ENCODE assay signal across 15 cellular contexts in the genomic region with DNA sequence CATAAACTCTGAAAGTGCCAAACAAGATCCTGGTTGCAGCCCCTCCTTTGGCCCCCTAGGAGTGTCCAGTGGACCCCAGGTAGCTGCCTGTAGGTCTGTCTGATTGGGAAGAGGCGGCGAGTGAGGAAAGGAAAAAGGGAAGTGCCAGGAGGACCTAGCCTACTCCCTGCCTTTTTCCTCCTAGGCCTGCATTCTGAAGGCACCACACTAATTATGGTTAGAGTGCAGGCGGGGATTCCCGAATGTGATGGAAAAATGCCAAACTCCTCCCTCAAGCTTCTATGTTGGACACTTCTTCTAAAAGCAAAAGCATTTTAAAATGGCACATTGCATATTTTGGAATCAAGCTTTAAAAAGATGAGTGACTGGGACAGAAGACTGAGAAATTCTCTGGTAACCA.
DNase-seq lines count a peak whose midpoint lies in the region; ATAC-seq, FAIRE-seq and TF ChIP-seq lines count a peak whose summit lies in the region.
"Had no signal": no experiment of that assay in that cellular context is flagged by ENCODE, and none has a peak within 500 bp of the region (broad histone marks: within the 10 kb centered on the region; RNA-seq: fewer than 3 reads in every experiment).

No MANE protein-coding gene starts in this region.

- no peak for FAIRE-seq in keratinocyte (lab: Jason Lieb, UNC)
- FAIRE-seq: small intestine had no signal

- peak; percentile 27 for ATAC-seq in Right ventricle myocardium superior (ENCODE audit: poor library complexity)
- no peak for ATAC-seq in Right ventricle myocardium inferior
- ATAC-seq in HG02884 (IDR thresholded peaks at IDR 0.05; ENCODE audit: unreplicated experiment) = no peak
- ATAC-seq in natural killer cell treated with Interleukin-12 subunit alpha and Interleukin-12 subunit beta and Interleukin-15 and Interleukin-18, amount 100 ng/mL, for 72 hours = no peak
- no peak for ATAC-seq in HG02981 (IDR thresholded peaks at IDR 0.05; ENCODE audit: unreplicated experiment)

- intact Hi-C loops in Right ventricle myocardium superior (cut with DNase I) = no loop called here
- intact Hi-C loops in Right ventricle myocardium inferior (cut with DNase I) = no loop called here

- POLR2A ChIA-PET in activated CD4-positive, alpha-beta T cell treated with anti-CD3 and anti-CD28 coated beads, Interleukin-2, amount 10 ng/mL, durations not matched to agents 7 days and 5 days (lab: Charles Lee) = no interaction called here

- peak overlapping the region; percentile 55 for H3K4me2 ChIP-seq in keratinocyte (ENCODE audit: control insufficient read depth, extremely low read depth, insufficient read depth, low read depth, low read length)
- H3K4me2 ChIP-seq: BLaER1 had no signal

- TF ChIP-seq CTCF in keratinocyte (optimal IDR thresholded peaks at IDR 0.05 in 1 of 3, IDR thresholded peaks at IDR 0.05 in 1 of 3, conservative IDR thresholded peaks at IDR 0.05 in 1 of 3; ENCODE audit: extremely low read depth in 1 of 3, insufficient read depth in 2 of 3, low read length in 3 of 3) = no peak

- no peaks in the 10 kb centered on the region for H3K36me3 ChIP-seq in keratinocyte (ENCODE audit: control insufficient read depth in 2 of 2, extremely low read depth in 1 of 2, insufficient read depth in 2 of 2, low read length in 2 of 2)
- H3K36me3 ChIP-seq: BLaER1 had no signal

- peak overlapping the region; percentile 64 for H2AFZ ChIP-seq in keratinocyte (ENCODE audit: control insufficient read depth, low read length)

- H3K4me3 ChIP-seq in keratinocyte (ENCODE audit: control insufficient read depth in 2 of 3, extremely low read depth in 1 of 3, insufficient read depth in 2 of 3, low read depth in 1 of 3, low read length in 3 of 3) = no peak overlapping the region
- H3K4me3 ChIP-seq: BLaER1 had no signal

- CTCF ChIA-PET in activated CD4-positive, alpha-beta T cell treated with anti-CD3 and anti-CD28 coated beads, Interleukin-2, amount 10 ng/mL, durations not matched to agents 7 days and 5 days (lab: Charles Lee) = interaction anchor here (1.3 kb wide), 1 partner anchor 17 kb away, joined by 3 read pairs; no protein-coding TSS in a partner anchor

- peaks cover 10% of the 10 kb centered on the region for H3K4me1 ChIP-seq in keratinocyte (ENCODE audit: control insufficient read depth, extremely low read depth, insufficient read depth, low read length)
- H3K4me1 ChIP-seq: BLaER1 had no signal

- H3K27ac Mint-ChIP-seq in activated CD4-positive, alpha-beta T cell treated with anti-CD3 and anti-CD28 coated beads, Interleukin-2, amount 10 ng/mL, durations not matched to agents 7 days and 5 days = no peak overlapping the region
- no peak overlapping the region for H3K27ac Mint-ChIP-seq in natural killer cell treated with Interleukin-12 subunit alpha and Interleukin-12 subunit beta and Interleukin-15 and Interleukin-18, amount 100 ng/mL, for 72 hours

- no peaks in the 10 kb centered on the region for H4K20me1 ChIP-seq in keratinocyte (ENCODE audit: control insufficient read depth, extremely low read depth, insufficient read depth, low read length)
- H4K20me1 ChIP-seq: BLaER1 had no signal

- no peaks in the 10 kb centered on the region for H3K27me3 ChIP-seq in keratinocyte (ENCODE audit: control insufficient read depth, extremely low read depth, insufficient read depth, low read length)
- H3K27me3 ChIP-seq: BLaER1 had no signal

- H3K4me1 Mint-ChIP-seq in activated CD4-positive, alpha-beta T cell treated with anti-CD3 and anti-CD28 coated beads, Interleukin-2, amount 10 ng/mL, durations not matched to agents 7 days and 5 days = no peaks in the 10 kb centered on the region
- no peaks in the 10 kb centered on the region for H3K4me1 Mint-ChIP-seq in natural killer cell treated with Interleukin-12 subunit alpha and Interleukin-12 subunit beta and Interleukin-15 and Interleukin-18, amount 100 ng/mL, for 72 hours (ENCODE audit: low read depth in 2 of 2)

- H3K9me1 ChIP-seq in keratinocyte (ENCODE audit: control insufficient read depth, extremely low read depth, insufficient read depth, low read length) = no peaks in the 10 kb centered on the region

- dilution Hi-C loops in keratinocyte (cut with MboI; ENCODE audit: extremely low pct_ligation_motif_present, low sequenced_read_pairs) = no loop called here

- H3K79me2 ChIP-seq in keratinocyte (ENCODE audit: control insufficient read depth, insufficient read depth, low read length) = no peaks in the 10 kb centered on the region

- peaks cover 2% of the 10 kb centered on the region for H3K27me3 Mint-ChIP-seq in activated CD4-positive, alpha-beta T cell treated with anti-CD3 and anti-CD28 coated beads, Interleukin-2, amount 10 ng/mL, durations not matched to agents 7 days and 5 days
- H3K27me3 Mint-ChIP-seq in natural killer cell treated with Interleukin-12 subunit alpha and Interleukin-12 subunit beta and Interleukin-15 and Interleukin-18, amount 100 ng/mL, for 72 hours = peaks cover 0 to 25% of the 10 kb centered on the region in 2 donors

- no peaks in the 10 kb centered on the region for H3K9me3 ChIP-seq in keratinocyte (ENCODE audit: control insufficient read depth, low read depth, low read length)

- H3K36me3 Mint-ChIP-seq in activated CD4-positive, alpha-beta T cell treated with anti-CD3 and anti-CD28 coated beads, Interleukin-2, amount 10 ng/mL, durations not matched to agents 7 days and 5 days (ENCODE audit: low read depth) = no peaks in the 10 kb centered on the region
- no peaks in the 10 kb centered on the region for H3K36me3 Mint-ChIP-seq in natural killer cell treated with Interleukin-12 subunit alpha and Interleukin-12 subunit beta and Interleukin-15 and Interleukin-18, amount 100 ng/mL, for 72 hours

- no peak overlapping the region for H3K4me3 Mint-ChIP-seq in activated CD4-positive, alpha-beta T cell treated with anti-CD3 and anti-CD28 coated beads, Interleukin-2, amount 10 ng/mL, durations not matched to agents 7 days and 5 days
- no peak overlapping the region for H3K4me3 Mint-ChIP-seq in natural killer cell treated with Interleukin-12 subunit alpha and Interleukin-12 subunit beta and Interleukin-15 and Interleukin-18, amount 100 ng/mL, for 72 hours

- no peak overlapping the region for H3K9ac ChIP-seq in keratinocyte (ENCODE audit: control insufficient read depth, extremely low read depth, insufficient read depth, low read length)
- H3K9ac ChIP-seq: BLaER1 had no signal

- DNase-seq in Right ventricle myocardium superior (no peak), Right ventricle myocardium inferior (ENCODE audit: missing footprints) (no peak), astrocyte of the hippocampus (ENCODE audit: low read depth, low spot score) (peak; percentile 72), keratinocyte (ENCODE audit: low read depth, low spot score) (no peak)
- no peak for DNase-seq in activated CD4-positive, alpha-beta T cell treated with anti-CD3 and anti-CD28 coated beads, Interleukin-2, amount 10 ng/mL, durations not matched to agents 7 days and 5 days
- DNase-seq in natural killer cell treated with Interleukin-12 subunit alpha and Interleukin-12 subunit beta and Interleukin-15 and Interleukin-18, amount 100 ng/mL, for 72 hours (ENCODE audit: low spot score) = no peak
- DNase-seq: activated CD4-positive, alpha-beta T cell treated with anti-CD3 and anti-CD28 coated beads for 4 hours; activated naive CD4-positive, alpha-beta T cell; cortex of kidney; NCI-H2171; stimulated activated CD8-positive, alpha-beta memory T cell treated with anti-CD3 and anti-CD28 coated beads, Interleukin-4, amount 100 ng/mL, for 48 hours had no signal

- H3K27ac ChIP-seq in keratinocyte (ENCODE audit: control insufficient read depth, insufficient read depth, low read length) = no peak overlapping the region
- H3K27ac ChIP-seq: BLaER1 had no signal

- H3K9me3 Mint-ChIP-seq in activated CD4-positive, alpha-beta T cell treated with anti-CD3 and anti-CD28 coated beads, Interleukin-2, amount 10 ng/mL, durations not matched to agents 7 days and 5 days = no peaks in the 10 kb centered on the region
- H3K9me3 Mint-ChIP-seq in natural killer cell treated with Interleukin-12 subunit alpha and Interleukin-12 subunit beta and Interleukin-15 and Interleukin-18, amount 100 ng/mL, for 72 hours = no peaks in the 10 kb centered on the region
